ENCODE assay signal across 9 cellular contexts in the genomic region with DNA sequence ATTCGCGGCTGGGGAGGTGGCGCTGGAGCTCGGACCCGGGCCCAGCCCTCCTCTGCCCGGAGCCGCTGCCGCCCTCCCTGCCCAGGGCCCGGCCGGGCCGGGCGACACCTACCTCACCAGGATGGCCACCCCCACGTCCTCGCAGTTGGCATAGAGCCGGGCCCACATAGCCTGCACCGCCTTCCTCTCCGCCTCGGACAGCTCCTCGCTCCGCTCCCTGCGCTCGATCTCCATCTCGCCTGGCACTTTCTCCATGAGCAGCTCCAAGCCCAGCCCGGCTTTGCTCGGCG. TPM values are rescaled to one million over a fixed set of nuclear protein-coding genes. Genes with fewer than 3 reads are reported as not detected.
DNase-seq lines count a peak whose midpoint lies in the region; ATAC-seq and TF ChIP-seq lines count a peak whose summit lies in the region.
"Had no signal": no experiment of that assay in that cellular context is flagged by ENCODE, and none has a peak within 500 bp of the region (broad histone marks: within the 10 kb centered on the region; RNA-seq: fewer than 3 reads in every experiment).

No MANE protein-coding gene starts in this region.

- no peak for TF ChIP-seq CTCF in fibroblast of the aortic adventitia (IDR thresholded peaks at IDR 0.05; ENCODE audit: insufficient read depth, low read length)

- POLR2A ChIA-PET in naive thymus-derived CD4-positive, alpha-beta T cell (lab: Charles Lee), result interaction anchor here (0.6 kb wide), 1 partner anchor 302 kb away, joined by 3 read pairs; no protein-coding TSS in a partner anchor

- CTCF ChIA-PET in naive thymus-derived CD4-positive, alpha-beta T cell (lab: Charles Lee), result interaction anchor here (0.5 to 1.0 kb wide), 2 partner anchors 145 to 469 kb away, joined by 4 read pairs; no protein-coding TSS in a partner anchor

- H3K36me3 ChIP-seq in NT2/D1 (ENCODE audit: insufficient read depth, insufficient read length, low read length) (no peaks in the 10 kb centered on the region), HAP-1 (replicated peaks) (no peaks in the 10 kb centered on the region)
- H3K36me3 ChIP-seq in naive thymus-derived CD4-positive, alpha-beta T cell (ENCODE audit: control insufficient read depth in 2 of 3, insufficient read depth in 3 of 3, low read length in 3 of 3), result no peaks in the 10 kb centered on the region

- peaks cover 37% of the 10 kb centered on the region for H3K4me1 ChIP-seq in NT2/D1 (ENCODE audit: insufficient read depth, insufficient read length)
- no peaks in the 10 kb centered on the region for H3K4me1 ChIP-seq in naive thymus-derived CD4-positive, alpha-beta T cell (ENCODE audit: control insufficient read depth in 2 of 2, insufficient read depth in 2 of 2, low read length in 2 of 2)
- peaks cover 5% of the 10 kb centered on the region for H3K4me1 ChIP-seq in HAP-1

- in situ Hi-C loops in HAP-1 (cut with MboI; ENCODE audit: low sequenced_read_pairs), result no loop called here

- DNase-seq in 8988T (peak; percentile 61), NT2/D1 (ENCODE audit: low read depth, low spot score) (no peak), fibroblast of the aortic adventitia (ENCODE audit: low read depth) (peak; percentile 34), SK-N-DZ (ENCODE audit: low spot score) (no peak), GF-D8 (lab: John Stamatoyannopoulos, UW) (no peak), amniotic stem cell (lab: John Stamatoyannopoulos, UW) (no peak), HAP-1 (ENCODE audit: low spot score in 2 of 2) (no peak)
- DNase-seq in naive thymus-derived CD4-positive, alpha-beta T cell, result no peak
- DNase-seq: CD4-positive, CD25-positive, alpha-beta regulatory T cell had no signal

- peaks cover 19 to 65% (median 23%) of the 10 kb centered on the region in 5 donors for H3K27me3 Mint-ChIP-seq in naive thymus-derived CD4-positive, alpha-beta T cell

- H3K27me3 ChIP-seq in NT2/D1 (ENCODE audit: insufficient read depth, insufficient read length) (peaks cover 36% of the 10 kb centered on the region), HAP-1 (ENCODE audit: low read depth) (no peaks in the 10 kb centered on the region)
- H3K27me3 ChIP-seq in naive thymus-derived CD4-positive, alpha-beta T cell (ENCODE audit: control insufficient read depth in 2 of 2, insufficient read depth in 2 of 2, low read length in 2 of 2), result peaks cover 0 to 5% of the 10 kb centered on the region in 2 donors

- peak overlapping the region in 4 of 10 donors; percentile 32 to 60 (median 56) for H3K4me3 Mint-ChIP-seq in naive thymus-derived CD4-positive, alpha-beta T cell
- H3K4me3 Mint-ChIP-seq: CD4-positive, CD25-positive, alpha-beta regulatory T cell had no signal

- H3K36me3 Mint-ChIP-seq in naive thymus-derived CD4-positive, alpha-beta T cell, result peaks cover 0 to 3% (median 0%) of the 10 kb centered on the region in 5 donors
- H3K36me3 Mint-ChIP-seq: CD4-positive, CD25-positive, alpha-beta regulatory T cell had no signal

- H3K27ac Mint-ChIP-seq in naive thymus-derived CD4-positive, alpha-beta T cell, result no peak overlapping the region
- H3K27ac Mint-ChIP-seq: CD4-positive, CD25-positive, alpha-beta regulatory T cell had no signal

- peak overlapping the region; percentile 68 for H3K9ac ChIP-seq in NT2/D1 (ENCODE audit: insufficient read length, low read depth)

- H3K4me3 ChIP-seq in NT2/D1 (ENCODE audit: insufficient read length, low read depth) (peak overlapping the region; percentile 32), fibroblast of the aortic adventitia (ENCODE audit: low read depth, low read length) (peak overlapping the region; percentile 60), HAP-1 (no peak overlapping the region)
- no peak overlapping the region for H3K4me3 ChIP-seq in naive thymus-derived CD4-positive, alpha-beta T cell (ENCODE audit: low read length)

- ATAC-seq in naive thymus-derived CD4-positive, alpha-beta T cell, result peak; percentile 17

- peaks cover 2 to 12% (median 10%) of the 10 kb centered on the region in 7 donors for H3K4me1 Mint-ChIP-seq in naive thymus-derived CD4-positive, alpha-beta T cell

- intact Hi-C loops in naive thymus-derived CD4-positive, alpha-beta T cell (cut with micrococcal nuclease), result no loop called here

- H3K9me3 ChIP-seq in NT2/D1 (ENCODE audit: insufficient read depth, low read length), result no peaks in the 10 kb centered on the region
- no peaks in the 10 kb centered on the region for H3K9me3 ChIP-seq in naive thymus-derived CD4-positive, alpha-beta T cell (ENCODE audit: control insufficient read depth in 2 of 3, low read length in 3 of 3)
- no peaks in the 10 kb centered on the region for H3K9me3 ChIP-seq in HAP-1

- no peaks in the 10 kb centered on the region for H3K9me3 Mint-ChIP-seq in naive thymus-derived CD4-positive, alpha-beta T cell

- no peak overlapping the region for H3K27ac ChIP-seq in naive thymus-derived CD4-positive, alpha-beta T cell (ENCODE audit: low read depth, low read length)

RNA-seq across cellular contexts. Expression of gene CYGB, which starts 0.3 kb away (rescaled TPM):
- 25.9 and 35.2 TPM in 2 replicates for total RNA-seq in fibroblast of the aortic adventitia (ENCODE audit: low replicate concordance)
- not detected for total RNA-seq in naive thymus-derived CD4-positive, alpha-beta T cell
- under 1 TPM; 0.33 to 0.35 TPM for polyA plus RNA-seq in naive thymus-derived CD4-positive, alpha-beta T cell
- polyA plus RNA-seq in SK-N-DZ (2014; cell fraction: cytosol; rRNA removed), result 0.93 and 4.2 TPM in 2 replicates
- 1.4 and 2.7 TPM in 2 replicates for polyA plus RNA-seq in SK-N-DZ (2014; cell fraction: nucleus; rRNA removed)
- total RNA-seq: CD4-positive, CD25-positive, alpha-beta regulatory T cell had no signal
- polyA plus RNA-seq: CD4-positive, CD25-positive, alpha-beta regulatory T cell had no signal

RNA-seq across cellular contexts. Expression of gene PRCD, which starts 2.6 kb away (rescaled TPM):
- 4.2 and 9.4 TPM in 2 replicates for total RNA-seq in fibroblast of the aortic adventitia (ENCODE audit: low replicate concordance)
- total RNA-seq in naive thymus-derived CD4-positive, alpha-beta T cell, result not detected
- 1 to 10 TPM in 1 of 2 donors, not detected in 1; 1.3 TPM for polyA plus RNA-seq in naive thymus-derived CD4-positive, alpha-beta T cell
- 20.7 and 26.4 TPM in 2 replicates for polyA plus RNA-seq in SK-N-DZ (2014; cell fraction: cytosol; rRNA removed)
- polyA plus RNA-seq in SK-N-DZ (2014; cell fraction: nucleus; rRNA removed), result 20.8 and 32.3 TPM in 2 replicates
- total RNA-seq: CD4-positive, CD25-positive, alpha-beta regulatory T cell had no signal

RNA-seq across cellular contexts. Expression of gene RHBDF2, which starts 36.0 kb away (rescaled TPM):
- total RNA-seq in fibroblast of the aortic adventitia (ENCODE audit: low replicate concordance), result 1.4 and 2.6 TPM in 2 replicates
- 100 to 1,000 TPM in 1 of 5 experiments, 10 to 100 TPM in 4; 31.1 to 119 (median 35.4) TPM for total RNA-seq in naive thymus-derived CD4-positive, alpha-beta T cell
- polyA plus RNA-seq in naive thymus-derived CD4-positive, alpha-beta T cell, result 1 to 10 TPM; 2.9 to 7.5 TPM
- polyA plus RNA-seq in SK-N-DZ (2014; cell fraction: cytosol; rRNA removed), result 0.08 and 1.0 TPM in 2 replicates
- 0.56 and 0.89 TPM in 2 replicates for polyA plus RNA-seq in SK-N-DZ (2014; cell fraction: nucleus; rRNA removed)

RNA-seq across cellular contexts. Expression of gene ST6GALNAC2, which starts 48.4 kb away (rescaled TPM):
- 0.63 TPM in 1 of 2 replicates, not detected in the other for total RNA-seq in fibroblast of the aortic adventitia (ENCODE audit: low replicate concordance)
- total RNA-seq in naive thymus-derived CD4-positive, alpha-beta T cell, result 1 to 10 TPM in 1 of 5 experiments, under 1 TPM in 2, not detected in 2; 0.48 to 7.5 (median 0.58) TPM
- not detected for polyA plus RNA-seq in naive thymus-derived CD4-positive, alpha-beta T cell
- polyA plus RNA-seq in SK-N-DZ (2014; cell fraction: cytosol; rRNA removed), result not detected in 2 replicates
- not detected in 2 replicates for polyA plus RNA-seq in SK-N-DZ (2014; cell fraction: nucleus; rRNA removed)

Comparison
In these comparisons a context has a peak if more than half of its experiments do, and no peak if none do; other contexts are left out.
1. DNase-seq: peak in 8988T (single experiment) and fibroblast of the aortic adventitia (single experiment); none in NT2/D1 (single experiment), naive thymus-derived CD4-positive, alpha-beta T cell (0 of 9), SK-N-DZ (single experiment), GF-D8 (single experiment), amniotic stem cell (single experiment) and HAP-1 (0 of 2).
2. H3K4me3 ChIP-seq: peak in NT2/D1 (single experiment) and fibroblast of the aortic adventitia (single experiment); none in naive thymus-derived CD4-positive, alpha-beta T cell (single experiment) and HAP-1 (single experiment).
3. RNA of gene CYGB, which starts 0.3 kb away (total RNA-seq): 25.9 to 35.2 TPM in fibroblast of the aortic adventitia; not detected in naive thymus-derived CD4-positive, alpha-beta T cell; every median in the first group is over 10 times any median in the second.